Comparison of ENCODE assay signal across 25 cellular contexts in genomic region chr17:79123988-79124387, GRCh38. TPM values are rescaled to one million over a fixed set of nuclear protein-coding genes. Genes with fewer than 3 reads are reported as not detected.
DNase-seq lines count a peak whose midpoint lies in the region; ATAC-seq and TF ChIP-seq lines count a peak whose summit lies in the region.
"Had no signal": no experiment of that assay in that cellular context is flagged by ENCODE, and none has a peak within 500 bp of the region (broad histone marks: within the 10 kb centered on the region; RNA-seq: fewer than 3 reads in every experiment).

No MANE protein-coding gene starts in this region.

- POLR2A ChIA-PET in HEK293 (lab: Yijun Ruan, JAX) (no interaction called here), IMR-90 (lab: Charles Lee; ENCODE audit: unreplicated experiment) (no interaction called here)

- dilution Hi-C loops in IMR-90 (cut with HindIII; ENCODE audit: low sequenced_read_pairs, unreplicated experiment), result no loop called here

- BruUV-seq in IMR-90 (replicated peaks; lab: Mats Ljungman, UMichigan), result no TSS peak

- in situ Hi-C loops in IMR-90 (cut with MboI; ENCODE audit: low sequenced_read_pairs), result no loop called here

- H3K9ac ChIP-seq in IMR-90 (ENCODE audit: low read depth, low read length) (no peak overlapping the region), neural progenitor cell (no peak overlapping the region)
- H3K9ac ChIP-seq: BLaER1 had no signal

- H2AFZ ChIP-seq in IMR-90 (replicated peaks; ENCODE audit: low read length, poor library complexity) (peak overlapping the region; percentile 21), neural progenitor cell (replicated peaks) (no peak overlapping the region)

- no peak overlapping the region for H2AK5ac ChIP-seq in IMR-90 (ENCODE audit: low read depth, low read length)

- H4K5ac ChIP-seq in IMR-90 (ENCODE audit: low read depth, low read length), result no peak overlapping the region

- H3F3A ChIP-seq in neural progenitor cell (ENCODE audit: low read depth), result no peaks in the 10 kb centered on the region

- no peak overlapping the region for H3K4me2 ChIP-seq in IMR-90 (ENCODE audit: low read depth, low read length)
- H3K4me2 ChIP-seq in neural progenitor cell, result no peak overlapping the region
- H3K4me2 ChIP-seq: BLaER1 had no signal

- H2AK9ac ChIP-seq in IMR-90 (replicated peaks; ENCODE audit: low read depth, low read length, poor library complexity), result no peak overlapping the region

- DNase-seq in IMR-90, result no peak
- DNase-seq in neural progenitor cell (ENCODE audit: low spot score), result no peak
- DNase-seq in progenitor cell of endocrine pancreas (ENCODE audit: low spot score, unreplicated experiment), result no peak
- DNase-seq in SKM-1 treated with dmso at 0.1 percent for 144 hours (lab: John Stamatoyannopoulos, UW; ENCODE audit: unreplicated experiment), result no peak
- DNase-seq: 8988T; ACHN; BE2C; C1 segment of cervical spinal cord; CD4-positive, alpha-beta memory T cell; CD4-positive, CD25-positive, alpha-beta regulatory T cell; CD8-positive, alpha-beta memory T cell; COR-L47; DMS 273 treated with DMSO at 0.1 percent for 48 hours; DMS153; DMS53; DMS79; DND-41; EL; GDM1 had no signal

- H3K56ac ChIP-seq in IMR-90 (ENCODE audit: extremely low read depth, insufficient read depth, low read length), result no peak overlapping the region

- no peak for TF ChIP-seq RAD21 in IMR-90 (IDR thresholded peaks at IDR 0.05; ENCODE audit: low read length)

- H3K27me3 Mint-ChIP-seq in neural progenitor cell (ENCODE audit: insufficient read depth, low read depth) (peaks cover 10% of the 10 kb centered on the region), progenitor cell of endocrine pancreas (peaks cover 23% of the 10 kb centered on the region)

- H3K36me3 Mint-ChIP-seq in neural progenitor cell (no peaks in the 10 kb centered on the region), progenitor cell of endocrine pancreas (ENCODE audit: insufficient read depth) (no peaks in the 10 kb centered on the region)
- H3K36me3 Mint-ChIP-seq: CD14-positive monocyte; CD4-positive, alpha-beta memory T cell; CD4-positive, CD25-positive, alpha-beta regulatory T cell; CD8-positive, alpha-beta memory T cell had no signal

- no peak overlapping the region for H2BK5ac ChIP-seq in IMR-90 (ENCODE audit: low read depth, low read length, poor library complexity, severe bottlenecking)

- H3K27me3 ChIP-seq in IMR-90 (ENCODE audit: control insufficient read depth, insufficient read depth, low read length), result peaks cover 35% of the 10 kb centered on the region
- no peaks in the 10 kb centered on the region for H3K27me3 ChIP-seq in neural progenitor cell

- no peak for TF ChIP-seq POLR2A in IMR-90 (IDR thresholded peaks at IDR 0.05; ENCODE audit: low read depth, low read length)

- H4K20me1 ChIP-seq in IMR-90 (ENCODE audit: insufficient read depth, low read length) (no peaks in the 10 kb centered on the region), neural progenitor cell (ENCODE audit: low read depth) (no peaks in the 10 kb centered on the region)
- H4K20me1 ChIP-seq: BLaER1 had no signal

- ATAC-seq in IMR-90 (ENCODE audit: low read depth) (no peak), HG02610 (IDR thresholded peaks at IDR 0.05; ENCODE audit: unreplicated experiment) (no peak), GM19324 (IDR thresholded peaks at IDR 0.05; ENCODE audit: low FRiP score, unreplicated experiment) (no peak)
- ATAC-seq: GM12878 had no signal

- no peak overlapping the region for H3K14ac ChIP-seq in IMR-90 (replicated peaks; ENCODE audit: low read depth, low read length)

- no peak overlapping the region for H2BK20ac ChIP-seq in IMR-90 (ENCODE audit: low read depth, low read length)

- H3K79me1 ChIP-seq in IMR-90 (ENCODE audit: low read depth in 1 of 2, low read length in 2 of 2), result no peaks in the 10 kb centered on the region

- no peaks in the 10 kb centered on the region for H3K36me3 ChIP-seq in HEK293 (ENCODE audit: control insufficient read depth in 2 of 2, insufficient read depth in 1 of 2, low read length in 2 of 2)
- no peaks in the 10 kb centered on the region for H3K36me3 ChIP-seq in IMR-90 (ENCODE audit: control insufficient read depth, insufficient read depth, low read length)
- no peaks in the 10 kb centered on the region for H3K36me3 ChIP-seq in neural progenitor cell
- H3K36me3 ChIP-seq: BE2C, BLaER1 had no signal

- CTCF ChIA-PET in HEK293 (lab: Yijun Ruan, JAX) (interaction anchor here (0.8 kb wide), 1 partner anchor 37 kb away, joined by 5 read pairs; no protein-coding TSS in a partner anchor), IMR-90 (lab: Yijun Ruan, JAX) (no interaction called here)

- H3K4ac ChIP-seq in IMR-90 (ENCODE audit: low read depth, low read length), result no peak overlapping the region

- H3K27ac Mint-ChIP-seq in neural progenitor cell (no peak overlapping the region), progenitor cell of endocrine pancreas (peak overlapping the region; percentile 13)
- H3K27ac Mint-ChIP-seq: CD14-positive monocyte; CD4-positive, alpha-beta memory T cell; CD4-positive, CD25-positive, alpha-beta regulatory T cell; CD8-positive, alpha-beta memory T cell had no signal

- H3K4me3 ChIP-seq in HEK293 (ENCODE audit: low read depth, low read length), result no peak overlapping the region
- H3K4me3 ChIP-seq in IMR-90 (ENCODE audit: insufficient read depth, low read depth, low read length), result no peak overlapping the region
- no peak overlapping the region for H3K4me3 ChIP-seq in neural progenitor cell
- H3K4me3 ChIP-seq: BLaER1, GM12878 had no signal

- no peak for TF ChIP-seq CTCF in HEK293 (tag by site-specific recombination; IDR thresholded peaks at IDR 0.05)
- no peak for TF ChIP-seq CTCF in IMR-90 (conservative IDR thresholded peaks at IDR 0.05; ENCODE audit: low read depth, low read length)
- TF ChIP-seq CTCF in neural progenitor cell (IDR thresholded peaks at IDR 0.05), result no peak
- TF ChIP-seq CTCF in progenitor cell of endocrine pancreas (IDR thresholded peaks at IDR 0.05; ENCODE audit: unreplicated experiment), result no peak

- H3K9me3 ChIP-seq in HEK293 (ENCODE audit: control insufficient read depth, insufficient read depth, low read depth, low read length) (no peaks in the 10 kb centered on the region), IMR-90 (ENCODE audit: control insufficient read depth, insufficient read depth, low read length) (no peaks in the 10 kb centered on the region), neural progenitor cell (ENCODE audit: low read depth) (no peaks in the 10 kb centered on the region)
- H3K9me3 ChIP-seq: BE2C, BLaER1 had no signal

- H3K4me3 Mint-ChIP-seq in neural progenitor cell (peak overlapping the region; percentile 27), progenitor cell of endocrine pancreas (ENCODE audit: low read depth) (no peak overlapping the region)
- H3K4me3 Mint-ChIP-seq: CD4-positive, alpha-beta memory T cell; CD4-positive, CD25-positive, alpha-beta regulatory T cell; CD8-positive, alpha-beta memory T cell had no signal

- H3K23ac ChIP-seq in IMR-90 (ENCODE audit: low read depth, low read length), result no peak overlapping the region

- no peaks in the 10 kb centered on the region for H3K79me2 ChIP-seq in neural progenitor cell (ENCODE audit: low read depth)

- H3K9me3 Mint-ChIP-seq in neural progenitor cell, result peaks cover 2% of the 10 kb centered on the region
- H3K9me3 Mint-ChIP-seq in progenitor cell of endocrine pancreas (ENCODE audit: low read depth), result no peaks in the 10 kb centered on the region
- H3K9me3 Mint-ChIP-seq: CD4-positive, alpha-beta memory T cell; CD4-positive, CD25-positive, alpha-beta regulatory T cell; CD8-positive, alpha-beta memory T cell had no signal

- H2BK120ac ChIP-seq in IMR-90 (ENCODE audit: low read depth, low read length), result no peak overlapping the region

- no peak overlapping the region for H3K27ac ChIP-seq in HEK293 (ENCODE audit: extremely low read depth, low read depth, low read length)
- H3K27ac ChIP-seq in IMR-90 (ENCODE audit: insufficient read depth, low read length), result no peak overlapping the region
- H3K27ac ChIP-seq in neural progenitor cell, result no peak overlapping the region
- H3K27ac ChIP-seq: BLaER1 had no signal

- no peaks in the 10 kb centered on the region for H3K4me1 ChIP-seq in HEK293 (ENCODE audit: control insufficient read depth, insufficient read depth, low read length)
- no peaks in the 10 kb centered on the region for H3K4me1 ChIP-seq in IMR-90 (ENCODE audit: control insufficient read depth, insufficient read depth, low read length)
- no peaks in the 10 kb centered on the region for H3K4me1 ChIP-seq in neural progenitor cell
- H3K4me1 ChIP-seq: BE2C had no signal

- H3K4me1 Mint-ChIP-seq in neural progenitor cell (no peaks in the 10 kb centered on the region), progenitor cell of endocrine pancreas (ENCODE audit: low read depth) (no peaks in the 10 kb centered on the region)
- H3K4me1 Mint-ChIP-seq: CD14-positive monocyte; CD4-positive, alpha-beta memory T cell; CD4-positive, CD25-positive, alpha-beta regulatory T cell; CD8-positive, alpha-beta memory T cell had no signal

- no peak overlapping the region for H3K18ac ChIP-seq in IMR-90 (ENCODE audit: low read depth, low read length)

- no peak overlapping the region for H2BK15ac ChIP-seq in IMR-90 (ENCODE audit: low read depth, low read length)

- H4K8ac ChIP-seq in IMR-90 (ENCODE audit: low read depth in 2 of 2, low read length in 2 of 2), result no peak overlapping the region

- WGBS in IMR-90 (ENCODE audit: extremely low coverage in 2 of 2, insufficient read length in 1 of 2), 2 experiments, result no CpG with 5 or more reads among the region's 8 CpGs

- H3K9me1 ChIP-seq in IMR-90 (ENCODE audit: insufficient read depth, low read length), result 0 out of 2 replicates have a peak, but pooled peaks cover 2% of the 10 kb centered on the region

- no peak overlapping the region for H4K91ac ChIP-seq in IMR-90 (ENCODE audit: insufficient read depth, low read depth, low read length)

- intact Hi-C loops in IMR-90 (cut with micrococcal nuclease), result no loop called here

TF ChIP-seq in HEK293, 187 proteins besides CTCF, POLR2A, EP300 and RAD21:
- TF ChIP-seq ZNF140 (tag by site-specific recombination; IDR thresholded peaks at IDR 0.05) (no peak), ZNF112 (tag by site-specific recombination; IDR thresholded peaks at IDR 0.05) (peak; percentile 95), ZBTB7A (tag by site-specific recombination; IDR thresholded peaks at IDR 0.05; ENCODE audit: low read depth) (no peak)

TF ChIP-seq in IMR-90, 13 proteins besides CTCF, POLR2A, EP300 and RAD21:
- TF ChIP-seq MAFK (IDR thresholded peaks at IDR 0.05; ENCODE audit: low read depth, low read length) (no peak), RCOR1 (IDR thresholded peaks at IDR 0.05; ENCODE audit: insufficient replicate concordance, low read length) (no peak)

RNA-seq across cellular contexts. Expression of gene ENGASE, which starts 49.4 kb away (rescaled TPM):
- 2.5 and 3.9 TPM in 2 replicates for total RNA-seq in IMR-90 (2012; rRNA removed)
- polyA plus RNA-seq in IMR-90 (2012; rRNA removed), result 10.4 and 12.1 TPM in 2 replicates
- 5.4 and 8.9 TPM in 2 replicates for polyA plus RNA-seq in IMR-90 (2012; cell fraction: cytosol; rRNA removed)
- polyA plus RNA-seq in IMR-90 (2012; cell fraction: nucleus; rRNA removed; ENCODE audit: low replicate concordance), result 108 and 158 TPM in 2 replicates
- 11.7 and 29.4 TPM in 2 replicates for total RNA-seq in neural progenitor cell (ENCODE audit: low replicate concordance)
- 50.9 and 52.4 TPM in 2 replicates for total RNA-seq in progenitor cell of endocrine pancreas
